In the genomic region with DNA sequence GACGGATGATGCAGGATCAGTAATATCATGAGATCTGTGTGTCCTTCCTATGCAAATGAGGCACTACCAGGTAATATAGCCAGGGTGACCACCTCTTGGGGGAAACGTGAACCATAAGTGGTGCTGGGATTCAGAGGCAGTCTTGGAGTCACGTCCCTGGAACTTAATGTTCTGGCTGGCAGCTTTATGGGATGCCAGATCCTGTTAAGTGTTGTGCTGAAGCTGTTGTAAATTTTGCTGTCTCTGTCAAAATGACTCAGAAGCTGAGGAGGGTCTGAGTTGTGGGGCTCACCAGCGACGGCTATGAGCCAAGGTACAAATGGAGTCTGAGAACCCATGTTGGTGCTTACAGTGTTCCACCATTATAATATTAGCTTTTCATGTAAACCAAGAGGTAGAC, we compare ENCODE assay signal across 7 cellular contexts.
"Had no signal": no experiment of that assay in that cellular context is flagged by ENCODE, and none has a peak within 500 bp of the region (broad histone marks: within the 10 kb centered on the region; RNA-seq: fewer than 3 reads in every experiment).

No MANE protein-coding gene starts in this region.

- H3K9me3 Mint-ChIP-seq: IgD-negative memory B cell had no signal

- H2AFZ ChIP-seq: GM23248 had no signal

- H3K4me1 ChIP-seq: HAP-1 had no signal

- H3K27ac Mint-ChIP-seq: HFFc6, IgD-negative memory B cell had no signal

- H3K9ac ChIP-seq: GM23248 had no signal

- H3K36me3 ChIP-seq: HAP-1 had no signal

- H3K27me3 Mint-ChIP-seq: IgD-negative memory B cell had no signal

- H3K4me3 Mint-ChIP-seq: HFFc6, IgD-negative memory B cell had no signal

- DNase-seq: GM23248, GOT3, H7, HFFc6 had no signal

- H3K36me3 Mint-ChIP-seq: IgD-negative memory B cell had no signal

- H3K4me1 Mint-ChIP-seq: IgD-negative memory B cell had no signal

- ATAC-seq: HCT116 had no signal

- H3K27ac ChIP-seq: GM23248 had no signal

- H3K4me3 ChIP-seq: GM23248, HAP-1 had no signal

- H3K9me3 ChIP-seq: HAP-1 had no signal
